In genomic region chr2:3594493-3595281, GRCh38 we compare ENCODE assay signal across 12 cellular contexts. TPM values are rescaled to one million over a fixed set of nuclear protein-coding genes. Genes with fewer than 3 reads are reported as not detected.
A peak's percentile ranks its signal among the peaks of the same experiment; 100 is the strongest.
DNase-seq lines count a peak whose midpoint lies in the region; ATAC-seq and TF ChIP-seq lines count a peak whose summit lies in the region.
"Had no signal": no experiment of that assay in that cellular context is flagged by ENCODE, and none has a peak within 500 bp of the region (broad histone marks: within the 10 kb centered on the region; RNA-seq: fewer than 3 reads in every experiment).

Gene COLEC11 (plus strand): TSS chr2:3595112. CDS start chr2:3604341, 9,229 bp downstream.

- H3K27ac ChIP-seq in ACC112 (ENCODE audit: low read depth, low read length), result no peak within 1 kb of the TSS

- peak within 1 kb of the TSS; percentile 72 for H3K4me3 ChIP-seq in ACC112 (ENCODE audit: low read depth, low read length)

- no peak within 1 kb of the TSS for H3K4me3 Mint-ChIP-seq in T-helper 2 cell treated with Interferon-gamma antibody and Interleukin-4, amounts not matched to agents 5 μg/mL and 100 μg/mL, for 36 hours
- H3K4me3 Mint-ChIP-seq: activated T-helper 17 cell treated with anti-CD3 and anti-CD28 coated beads, Interleukin-2, amount 50 U/mL, for 72 hours; naive B cell had no signal

- H3K36me3 Mint-ChIP-seq in T-helper 2 cell treated with Interferon-gamma antibody and Interleukin-4, amounts not matched to agents 5 μg/mL and 100 μg/mL, for 36 hours (ENCODE audit: low read depth), result no peaks in the 10 kb centered on the region

- H3K4me1 Mint-ChIP-seq in T-helper 2 cell treated with Interferon-gamma antibody and Interleukin-4, amounts not matched to agents 5 μg/mL and 100 μg/mL, for 36 hours (ENCODE audit: low read depth), result peaks cover 3% of the 10 kb centered on the region
- H3K4me1 Mint-ChIP-seq: activated T-helper 17 cell treated with anti-CD3 and anti-CD28 coated beads, Interleukin-2, amount 50 U/mL, for 72 hours had no signal

- peak; percentile 76 for DNase-seq in Right ventricle myocardium superior
- no peak for DNase-seq in omental fat pad (ENCODE audit: low spot score)
- DNase-seq in foreskin melanocyte, result no peak
- DNase-seq in H4 (ENCODE audit: low spot score), result no peak
- no peak for DNase-seq in T-helper 2 cell treated with Interferon-gamma antibody and Interleukin-4, amounts not matched to agents 5 μg/mL and 100 μg/mL, for 36 hours (ENCODE audit: low spot score)
- DNase-seq: naive B cell, NCI-H69 had no signal

- intact Hi-C loops in Right ventricle myocardium superior (cut with DNase I), result no loop called here

- no peak within 1 kb of the TSS for H3K27ac Mint-ChIP-seq in T-helper 2 cell treated with Interferon-gamma antibody and Interleukin-4, amounts not matched to agents 5 μg/mL and 100 μg/mL, for 36 hours
- H3K27ac Mint-ChIP-seq: activated T-helper 17 cell treated with anti-CD3 and anti-CD28 coated beads, Interleukin-2, amount 50 U/mL, for 72 hours; naive B cell had no signal

- H3K36me3 ChIP-seq in ACC112 (ENCODE audit: insufficient read depth, low read length), result no peaks in the 10 kb centered on the region

- peak within 1 kb of the TSS; percentile 67 for H2AFZ ChIP-seq in ACC112 (ENCODE audit: low read length, unreplicated experiment)

- no peak for TF ChIP-seq CTCF in omental fat pad (IDR thresholded peaks at IDR 0.05)

- H3K4me1 ChIP-seq in ACC112 (ENCODE audit: control insufficient read depth, insufficient read depth, low read length, unreplicated experiment), result no peaks in the 10 kb centered on the region

- no peaks in the 10 kb centered on the region for H3K27me3 ChIP-seq in ACC112 (ENCODE audit: insufficient read depth, low read length)

- no peaks in the 10 kb centered on the region for H3K9me3 Mint-ChIP-seq in T-helper 2 cell treated with Interferon-gamma antibody and Interleukin-4, amounts not matched to agents 5 μg/mL and 100 μg/mL, for 36 hours
- H3K9me3 Mint-ChIP-seq: activated T-helper 17 cell treated with anti-CD3 and anti-CD28 coated beads, Interleukin-2, amount 50 U/mL, for 72 hours had no signal

- H3K27me3 Mint-ChIP-seq in T-helper 2 cell treated with Interferon-gamma antibody and Interleukin-4, amounts not matched to agents 5 μg/mL and 100 μg/mL, for 36 hours (ENCODE audit: low read depth), result peaks cover 3% of the 10 kb centered on the region

- H3K79me2 ChIP-seq in ACC112 (ENCODE audit: control insufficient read depth, insufficient read depth, low read length, unreplicated experiment), result no peaks in the 10 kb centered on the region

- ATAC-seq in SK-N-SH treated with all-trans-retinoic acid at 6 μM for 48 hours (peak; percentile 90), Right ventricle myocardium superior (ENCODE audit: poor library complexity) (peak; percentile 96), omental fat pad (ENCODE audit: low FRiP score) (peak; percentile 54), GM19395 (IDR thresholded peaks at IDR 0.05; ENCODE audit: unreplicated experiment) (no peak)
- ATAC-seq: activated T-helper 17 cell treated with anti-CD3 and anti-CD28 coated beads, Interleukin-2, amount 50 U/mL, for 72 hours; esophagus mucosa had no signal

TF ChIP-seq in SK-N-SH treated with all-trans-retinoic acid at 6 μM for 48 hours, 23 proteins besides CTCF, POLR2A, EP300 and RAD21 (continues in another document):
- TF ChIP-seq TCF4 (CRISPR knock-in tag; IDR thresholded peaks at IDR 0.05; ENCODE audit: borderline replicate concordance) (no peak; the same call in none of the 2 replicates), ESRRG (CRISPR knock-in tag; IDR thresholded peaks at IDR 0.05) (no peak), ZFP3 (CRISPR knock-in tag; IDR thresholded peaks at IDR 0.05) (peak; percentile 66), ZC3H10 (CRISPR knock-in tag; IDR thresholded peaks at IDR 0.05) (no peak), ARNTL (CRISPR knock-in tag; IDR thresholded peaks at IDR 0.05; ENCODE audit: borderline replicate concordance, low read depth) (no peak), PATZ1 (CRISPR knock-in tag; IDR thresholded peaks at IDR 0.05; ENCODE audit: borderline replicate concordance) (0 out of 2 replicates have a peak, but pooled peaks have one; percentile 61), ZNF70 (CRISPR knock-in tag; IDR thresholded peaks at IDR 0.05) (no peak; the same call in 1 of the 2 replicates), ISL1 (CRISPR knock-in tag; IDR thresholded peaks at IDR 0.05) (no peak), SNAI2 (CRISPR knock-in tag; IDR thresholded peaks at IDR 0.05) (no peak; the same call in 1 of the 2 replicates), CREB5 (CRISPR knock-in tag; IDR thresholded peaks at IDR 0.05; ENCODE audit: low read depth) (no peak), TOX (CRISPR knock-in tag; IDR thresholded peaks at IDR 0.05; ENCODE audit: borderline replicate concordance) (no peak), RARB (CRISPR knock-in tag; IDR thresholded peaks at IDR 0.05) (no peak), ZFP30 (CRISPR knock-in tag; IDR thresholded peaks at IDR 0.05) (peak; percentile 20; the same call in 1 of the 2 replicates), BACH2 (CRISPR knock-in tag; IDR thresholded peaks at IDR 0.05; ENCODE audit: borderline replicate concordance) (no peak), PPARA (CRISPR knock-in tag; IDR thresholded peaks at IDR 0.05; ENCODE audit: borderline replicate concordance) (no peak), GLIS3 (CRISPR knock-in tag; IDR thresholded peaks at IDR 0.05) (peak; percentile 72; the same call in 1 of the 2 replicates), ZNF565 (CRISPR knock-in tag; conservative IDR thresholded peaks at IDR 0.05; ENCODE audit: low read depth) (0 out of 2 replicates have a peak, but pooled peaks have one; percentile 50), POU6F1 (CRISPR knock-in tag; IDR thresholded peaks at IDR 0.05; ENCODE audit: borderline replicate concordance, low read depth) (no peak), OSR1 (CRISPR knock-in tag; IDR thresholded peaks at IDR 0.05) (no peak), CSRNP3 (CRISPR knock-in tag; IDR thresholded peaks at IDR 0.05) (0 out of 2 replicates have a peak, but pooled peaks have one; percentile 45)

RNA-seq across cellular contexts. Expression of gene COLEC11, which starts in this region (rescaled TPM):
- 2.9 TPM for total RNA-seq in Right ventricle myocardium superior
- total RNA-seq in omental fat pad, result 10 to 100 TPM in 1 of 4 donors, 1 to 10 TPM in 3; 3.6 to 15.9 (median 5.9) TPM
- not detected in 2 replicates for total RNA-seq in H4 (2014; rRNA removed; shearing (Covaris generic))
- total RNA-seq: esophagus mucosa had no signal
